ENCODE assay signal across 8 cellular contexts in genomic region chr1:32393832-32394140, GRCh38. TPM values are rescaled to one million over a fixed set of nuclear protein-coding genes. Genes with fewer than 3 reads are reported as not detected.
DNase-seq lines count a peak whose midpoint lies in the region; ATAC-seq and TF ChIP-seq lines count a peak whose summit lies in the region.

No MANE protein-coding gene starts in this region.

- H3K9me3 Mint-ChIP-seq in activated T-helper 2 cell treated with anti-CD3 and anti-CD28 coated beads, Interferon-gamma antibody, Interleukin-2, Interleukin-4, amounts not matched to agents 10 μg/mL and 5 μg/mL and 100 μg/mL, durations not matched to agents 14 hours and 24 hours and 36 hours, result no peaks in the 10 kb centered on the region
- peaks cover 16% of the 10 kb centered on the region for H3K9me3 Mint-ChIP-seq in glutamatergic neuron (ENCODE audit: unreplicated experiment)

- no peak for TF ChIP-seq CTCF in glutamatergic neuron (IDR thresholded peaks at IDR 0.05; ENCODE audit: partially characterized antibody, unreplicated experiment)
- TF ChIP-seq CTCF in psoas muscle (IDR thresholded peaks at IDR 0.05), result no peak

- H3K4me3 ChIP-seq in HUES64 (ENCODE audit: low read length), result peak overlapping the region; percentile 75
- peak overlapping the region; percentile 95 for H3K4me3 ChIP-seq in psoas muscle

- peaks cover 12% of the 10 kb centered on the region for H3K4me1 Mint-ChIP-seq in activated T-helper 2 cell treated with anti-CD3 and anti-CD28 coated beads, Interferon-gamma antibody, Interleukin-2, Interleukin-4, amounts not matched to agents 10 μg/mL and 5 μg/mL and 100 μg/mL, durations not matched to agents 14 hours and 24 hours and 36 hours (ENCODE audit: low read depth)
- peaks cover 10% of the 10 kb centered on the region for H3K4me1 Mint-ChIP-seq in glutamatergic neuron (ENCODE audit: low read depth, unreplicated experiment)

- peaks cover 7% of the 10 kb centered on the region for H3K4me1 ChIP-seq in HUES64 (ENCODE audit: insufficient read depth, low read length)
- peaks cover 22% of the 10 kb centered on the region for H3K4me1 ChIP-seq in psoas muscle

- peak overlapping the region; percentile 84 for H3K27ac ChIP-seq in HUES64 (ENCODE audit: low read depth, low read length)
- peak overlapping the region; percentile 93 for H3K27ac ChIP-seq in psoas muscle

- intact Hi-C loops in activated T-helper 2 cell treated with anti-CD3 and anti-CD28 coated beads, Interferon-gamma antibody, Interleukin-2, Interleukin-4, amounts not matched to agents 10 μg/mL and 5 μg/mL and 100 μg/mL, durations not matched to agents 14 hours and 24 hours and 36 hours (cut with micrococcal nuclease), result loop anchor here (2.0 to 5.0 kb wide), 3 partner anchors 56 to 191 kb away; partner anchors contain the start of genes CCDC28B, EIF3I, MARCKSL1 and TMEM234
- intact Hi-C loops in psoas muscle (cut with DNase I), result no loop called here

- 5% methylated on average over 15 of the region's 15 CpGs for WGBS in HUES64
- 1 to 2% (median 1%) methylated on average over 15 of the region's 15 CpGs for WGBS in psoas muscle, 3 donors

- H3K36me3 Mint-ChIP-seq in activated T-helper 2 cell treated with anti-CD3 and anti-CD28 coated beads, Interferon-gamma antibody, Interleukin-2, Interleukin-4, amounts not matched to agents 10 μg/mL and 5 μg/mL and 100 μg/mL, durations not matched to agents 14 hours and 24 hours and 36 hours (ENCODE audit: low read depth), result peaks cover 10% of the 10 kb centered on the region
- H3K36me3 Mint-ChIP-seq in glutamatergic neuron (ENCODE audit: unreplicated experiment), result no peaks in the 10 kb centered on the region

- peak overlapping the region; percentile 99 for H3K4me3 Mint-ChIP-seq in activated T-helper 2 cell treated with anti-CD3 and anti-CD28 coated beads, Interferon-gamma antibody, Interleukin-2, Interleukin-4, amounts not matched to agents 10 μg/mL and 5 μg/mL and 100 μg/mL, durations not matched to agents 14 hours and 24 hours and 36 hours (ENCODE audit: low read depth)
- H3K4me3 Mint-ChIP-seq in glutamatergic neuron (ENCODE audit: unreplicated experiment), result peak overlapping the region; percentile 100

- H3K36me3 ChIP-seq in HUES64 (ENCODE audit: insufficient read depth, low read length) (peaks cover 34% of the 10 kb centered on the region), psoas muscle (ENCODE audit: insufficient read depth in 1 of 2, low read depth in 1 of 2) (peaks cover 3 to 47% of the 10 kb centered on the region in 2 donors)

- peak overlapping the region; percentile 99 for H3K27ac Mint-ChIP-seq in activated T-helper 2 cell treated with anti-CD3 and anti-CD28 coated beads, Interferon-gamma antibody, Interleukin-2, Interleukin-4, amounts not matched to agents 10 μg/mL and 5 μg/mL and 100 μg/mL, durations not matched to agents 14 hours and 24 hours and 36 hours
- peak overlapping the region; percentile 99 for H3K27ac Mint-ChIP-seq in glutamatergic neuron (ENCODE audit: unreplicated experiment)

- H3K27me3 ChIP-seq in HUES64 (ENCODE audit: insufficient read depth, low read length) (no peaks in the 10 kb centered on the region), psoas muscle (ENCODE audit: insufficient read depth in 3 of 3, low read length in 2 of 3) (no peaks in the 10 kb centered on the region)

- DNase-seq in ACHN, result peak; percentile 47
- no peak for DNase-seq in activated T-helper 2 cell treated with anti-CD3 and anti-CD28 coated beads, Interferon-gamma antibody, Interleukin-2, Interleukin-4, amounts not matched to agents 10 μg/mL and 5 μg/mL and 100 μg/mL, durations not matched to agents 14 hours and 24 hours and 36 hours (ENCODE audit: low spot score)
- peak; percentile 67 for DNase-seq in glutamatergic neuron
- peak in 1 of 2 donors; percentile 38 for DNase-seq in psoas muscle
- DNase-seq in hippocampal formation (lab: John Stamatoyannopoulos, UW), result no peak
- DNase-seq in OCI-M2 (lab: John Stamatoyannopoulos, UW; ENCODE audit: unreplicated experiment), result no peak

- no peaks in the 10 kb centered on the region for H3K9me3 ChIP-seq in HUES64 (ENCODE audit: insufficient read depth, low read depth, low read length)
- H3K9me3 ChIP-seq in psoas muscle, result no peaks in the 10 kb centered on the region

- in situ Hi-C loops in ACHN (cut with HindIII; ENCODE audit: low pct_ligation_motif_present, low pct_unique_long_range_greater_than_20kb, low sequenced_read_pairs), result no loop called here

- H3K27me3 Mint-ChIP-seq in activated T-helper 2 cell treated with anti-CD3 and anti-CD28 coated beads, Interferon-gamma antibody, Interleukin-2, Interleukin-4, amounts not matched to agents 10 μg/mL and 5 μg/mL and 100 μg/mL, durations not matched to agents 14 hours and 24 hours and 36 hours (ENCODE audit: low read depth), result peaks cover 8% of the 10 kb centered on the region
- peaks cover 13% of the 10 kb centered on the region for H3K27me3 Mint-ChIP-seq in glutamatergic neuron (ENCODE audit: unreplicated experiment)

- peak overlapping the region; percentile 81 for H3K9ac ChIP-seq in HUES64 (ENCODE audit: low read depth, low read length)

- ATAC-seq in GM19025 (IDR thresholded peaks at IDR 0.05; ENCODE audit: low read depth, unreplicated experiment) (peak; percentile 3), psoas muscle (peak; percentile 7 to 59 (median 24))

RNA-seq across cellular contexts. Expression of gene BSDC1, which starts 0.5 kb away (rescaled TPM):
- polyA plus RNA-seq in HUES64 (2013, experiment 1 of 2), result 23.6 TPM
- 25.2 TPM for polyA plus RNA-seq in HUES64 (2013, experiment 2 of 2)
- 48.9 and 54.3 TPM in 2 replicates for total RNA-seq in activated T-helper 2 cell treated with anti-CD3 and anti-CD28 coated beads, Interferon-gamma antibody, Interleukin-2, Interleukin-4, amounts not matched to agents 10 μg/mL and 5 μg/mL and 100 μg/mL, durations not matched to agents 14 hours and 24 hours and 36 hours
- total RNA-seq in glutamatergic neuron (ENCODE audit: unreplicated experiment) (161 TPM), psoas muscle (10 to 100 TPM; 29.5 to 59.1 (median 34.5) TPM)
- 10 to 100 TPM; 25.4 to 68.4 (median 29.6) TPM for polyA plus RNA-seq in psoas muscle

RNA-seq across cellular contexts. Expression of gene TSSK3, which starts 31.4 kb away (rescaled TPM):
- polyA plus RNA-seq in HUES64 (2013, experiment 1 of 2), result 0.20 TPM
- polyA plus RNA-seq in HUES64 (2013, experiment 2 of 2), result not detected
- total RNA-seq in activated T-helper 2 cell treated with anti-CD3 and anti-CD28 coated beads, Interferon-gamma antibody, Interleukin-2, Interleukin-4, amounts not matched to agents 10 μg/mL and 5 μg/mL and 100 μg/mL, durations not matched to agents 14 hours and 24 hours and 36 hours, result 1.1 TPM in 2 replicates
- total RNA-seq in glutamatergic neuron (ENCODE audit: unreplicated experiment) (1.6 TPM), psoas muscle (1 to 10 TPM in 1 of 4 donors, not detected in 3; 1.5 TPM)
- 1 to 10 TPM in 1 of 3 donors, under 1 TPM in 2; 0.10 to 4.0 (median 0.12) TPM for polyA plus RNA-seq in psoas muscle

RNA-seq across cellular contexts. Expression of gene FAM229A, which starts 31.5 kb away (rescaled TPM):
- 2.5 TPM for polyA plus RNA-seq in HUES64 (2013, experiment 1 of 2)
- polyA plus RNA-seq in HUES64 (2013, experiment 2 of 2), result 1.9 TPM
- total RNA-seq in activated T-helper 2 cell treated with anti-CD3 and anti-CD28 coated beads, Interferon-gamma antibody, Interleukin-2, Interleukin-4, amounts not matched to agents 10 μg/mL and 5 μg/mL and 100 μg/mL, durations not matched to agents 14 hours and 24 hours and 36 hours, result 5.4 and 6.1 TPM in 2 replicates
- total RNA-seq in glutamatergic neuron (ENCODE audit: unreplicated experiment) (21.8 TPM), psoas muscle (1 to 10 TPM in 3 of 4 donors, under 1 TPM in 1; 0.98 to 4.0 (median 1.7) TPM)
- polyA plus RNA-seq in psoas muscle, result 1 to 10 TPM; 1.8 to 3.1 (median 2.1) TPM

RNA-seq across cellular contexts. Expression of gene MARCKSL1, which starts 57.8 kb away (rescaled TPM):
- polyA plus RNA-seq in HUES64 (2013, experiment 1 of 2), result 545 TPM
- 572 TPM for polyA plus RNA-seq in HUES64 (2013, experiment 2 of 2)
- total RNA-seq in activated T-helper 2 cell treated with anti-CD3 and anti-CD28 coated beads, Interferon-gamma antibody, Interleukin-2, Interleukin-4, amounts not matched to agents 10 μg/mL and 5 μg/mL and 100 μg/mL, durations not matched to agents 14 hours and 24 hours and 36 hours, result 42.5 and 45.0 TPM in 2 replicates
- total RNA-seq in glutamatergic neuron (ENCODE audit: unreplicated experiment) (912 TPM), psoas muscle (1 to 10 TPM; 5.6 to 9.5 (median 8.8) TPM)
- polyA plus RNA-seq in psoas muscle, result 10 to 100 TPM in 2 of 3 donors, 1 to 10 TPM in 1; 9.4 to 12.9 (median 12.2) TPM

Comparison
In these comparisons a context has a peak if more than half of its experiments do, and no peak if none do; other contexts are left out.
1. DNase-seq: peak in ACHN (single experiment) and glutamatergic neuron (single experiment); none in activated T-helper 2 cell treated with anti-CD3 and anti-CD28 coated beads, Interferon-gamma antibody, Interleukin-2, Interleukin-4, amounts not matched to agents 10 μg/mL and 5 μg/mL and 100 μg/mL, durations not matched to agents 14 hours and 24 hours and 36 hours (single experiment), hippocampal formation (0 of 2) and OCI-M2 (single experiment).